In the genomic region with DNA sequence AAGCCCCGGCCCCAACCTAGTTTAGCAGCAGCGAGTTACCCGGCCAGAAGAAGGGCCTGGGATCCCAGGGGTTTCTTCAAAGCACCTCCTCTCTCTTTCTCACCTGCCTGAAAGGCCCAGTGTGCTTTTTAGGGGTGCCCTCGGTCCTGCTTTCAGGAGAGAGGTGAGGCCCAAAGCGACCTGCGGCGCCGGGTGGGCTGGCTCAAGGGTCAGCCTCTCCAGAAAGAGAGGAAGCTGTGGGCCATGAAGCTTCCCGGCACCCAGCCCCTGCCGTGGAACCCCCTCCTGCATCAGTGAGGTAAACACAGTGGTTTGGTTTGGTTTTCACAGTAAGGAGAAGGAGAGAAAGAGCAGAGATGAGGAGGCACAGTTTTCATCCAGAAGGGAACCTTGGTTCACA, we compare ENCODE assay signal across 1 cellular context.
TF ChIP-seq lines count a peak whose summit lies in the region.

No MANE protein-coding gene starts in this region.

TF ChIP-seq in H1, 55 proteins besides CTCF, POLR2A, EP300 and RAD21:
- TF ChIP-seq PHF8 (conservative IDR thresholded peaks at IDR 0.05; ENCODE audit: low read depth, low read length) (no peak), GTF2F1 (IDR thresholded peaks at IDR 0.05; ENCODE audit: borderline replicate concordance, low read depth, low read length) (no peak)
- TF ChIP-seq, protein P1, sequence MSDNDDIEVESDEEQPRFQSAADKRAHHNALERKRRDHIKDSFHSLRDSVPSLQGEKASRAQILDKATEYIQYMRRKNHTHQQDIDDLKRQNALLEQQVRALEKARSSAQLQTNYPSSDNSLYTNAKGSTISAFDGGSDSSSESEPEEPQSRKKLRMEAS (IDR thresholded peaks at IDR 0.05) = no peak
- TF ChIP-seq, protein P2, sequence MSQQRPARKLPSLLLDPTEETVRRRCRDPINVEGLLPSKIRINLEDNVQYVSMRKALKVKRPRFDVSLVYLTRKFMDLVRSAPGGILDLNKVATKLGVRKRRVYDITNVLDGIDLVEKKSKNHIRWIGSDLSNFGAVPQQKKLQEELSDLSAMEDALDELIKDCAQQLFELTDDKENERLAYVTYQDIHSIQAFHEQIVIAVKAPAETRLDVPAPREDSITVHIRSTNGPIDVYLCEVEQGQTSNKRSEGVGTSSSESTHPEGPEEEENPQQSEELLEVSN (IDR thresholded peaks at IDR 0.05) = no peak
TF ChIP-seq in H1: peak in this region for 0.
